ENCODE assay signal across 10 cellular contexts in the genomic region with DNA sequence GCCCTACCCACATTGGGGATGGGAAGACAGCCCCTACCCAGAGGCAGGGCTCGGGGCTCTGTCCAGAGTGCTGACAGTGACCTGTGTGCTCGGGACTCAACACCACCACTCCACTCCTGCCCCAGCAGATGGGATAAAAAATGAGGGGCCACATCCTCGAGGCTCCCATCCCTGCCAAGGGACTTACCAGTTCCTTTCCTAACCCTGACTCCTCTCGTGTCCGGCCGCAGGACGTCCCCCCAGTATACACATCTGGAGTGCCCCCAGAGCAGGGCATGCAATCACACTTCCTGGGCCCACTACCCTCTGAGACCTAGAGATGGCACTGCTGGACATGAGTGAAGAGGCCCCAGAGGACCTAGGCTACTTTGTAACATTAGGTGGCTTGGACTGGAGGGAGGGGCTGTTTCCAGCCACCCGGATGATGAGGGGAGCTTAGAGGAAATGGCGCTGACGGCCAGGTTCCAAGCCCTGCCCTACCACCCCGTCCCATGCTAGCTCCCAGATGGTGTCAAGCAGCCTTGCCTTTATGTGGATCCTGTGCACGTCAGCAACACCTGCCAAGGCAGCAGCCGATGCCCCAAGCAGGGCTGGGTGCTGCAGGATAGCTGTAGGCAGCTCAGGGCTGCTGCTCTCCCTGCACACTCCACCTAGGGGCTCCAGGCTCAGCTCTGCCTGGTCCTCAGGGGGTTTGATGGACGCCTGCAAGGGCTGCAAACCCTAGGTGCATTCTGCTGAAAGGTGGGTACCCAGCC.
A peak's percentile ranks its signal among the peaks of the same experiment; 100 is the strongest.
DNase-seq lines count a peak whose midpoint lies in the region; ATAC-seq and TF ChIP-seq lines count a peak whose summit lies in the region.
"Had no signal": no experiment of that assay in that cellular context is flagged by ENCODE, and none has a peak within 500 bp of the region (broad histone marks: within the 10 kb centered on the region; RNA-seq: fewer than 3 reads in every experiment).

No MANE protein-coding gene starts in this region.

- H3K27ac ChIP-seq in SJSA1 = no peak overlapping the region
- H3K27ac ChIP-seq in colonic mucosa = no peak overlapping the region
- H3K27ac ChIP-seq in esophagus muscularis mucosa (replicated peaks in 1 of 4) = no peak overlapping the region
- no peak overlapping the region for H3K27ac ChIP-seq in substantia nigra (ENCODE audit: low read depth, low read length, poor library complexity, severe bottlenecking)

- no peaks in the 10 kb centered on the region for H3K9me3 Mint-ChIP-seq in stimulated activated naive CD8-positive, alpha-beta T cell treated with anti-CD3 and anti-CD28 coated beads, Interleukin-15, amount 100 ng/mL, for 72 hours
- H3K9me3 Mint-ChIP-seq: activated naive CD4-positive, alpha-beta T cell treated with anti-CD3 and anti-CD28 coated beads, Interleukin-2, amount 50 U/mL, for 24 hours; nephron had no signal

- no peak for TF ChIP-seq POLR2A in esophagus muscularis mucosa (IDR thresholded peaks at IDR 0.05; ENCODE audit: low read depth)

- H3K9me3 ChIP-seq in SJSA1 (replicated peaks) = no peaks in the 10 kb centered on the region
- no peaks in the 10 kb centered on the region for H3K9me3 ChIP-seq in colonic mucosa
- no peaks in the 10 kb centered on the region for H3K9me3 ChIP-seq in esophagus muscularis mucosa

- no peak for TF ChIP-seq EP300 in esophagus muscularis mucosa (IDR thresholded peaks at IDR 0.05)

- peak; percentile 47 for ATAC-seq in stimulated activated naive CD8-positive, alpha-beta T cell treated with anti-CD3 and anti-CD28 coated beads, Interleukin-15, amount 100 ng/mL, for 72 hours
- ATAC-seq in stimulated activated naive CD8-positive, alpha-beta T cell treated with anti-CD3 and anti-CD28 coated beads, Interleukin-15, Interleukin-2, amounts not matched to agents 100 U/mL and 50 U/mL, for 24 hours = no peak
- ATAC-seq in GM21390 (IDR thresholded peaks at IDR 0.05; ENCODE audit: unreplicated experiment) = no peak

- H3K36me3 ChIP-seq in SJSA1 (peaks cover 17% of the 10 kb centered on the region), colonic mucosa (no peaks in the 10 kb centered on the region), esophagus muscularis mucosa (peaks cover 20 to 40% (median 36%) of the 10 kb centered on the region in 4 donors)

- peaks cover 8% of the 10 kb centered on the region for H3K27me3 Mint-ChIP-seq in stimulated activated naive CD8-positive, alpha-beta T cell treated with anti-CD3 and anti-CD28 coated beads, Interleukin-15, amount 100 ng/mL, for 72 hours
- H3K27me3 Mint-ChIP-seq: activated naive CD4-positive, alpha-beta T cell treated with anti-CD3 and anti-CD28 coated beads, Interleukin-2, amount 50 U/mL, for 24 hours had no signal

- TF ChIP-seq CTCF in colonic mucosa (IDR thresholded peaks at IDR 0.05) (no peak), esophagus muscularis mucosa (IDR thresholded peaks at IDR 0.05) (peak in 1 of 3 experiments; percentile 8)

- no peak overlapping the region for H3K9ac ChIP-seq in colonic mucosa (ENCODE audit: low read depth in 2 of 2, low read length in 2 of 2)

- WGBS in esophagus muscularis mucosa = 49% methylated on average over 8 of the region's 14 CpGs

- H3K27me3 ChIP-seq in SJSA1 (replicated peaks) (no peaks in the 10 kb centered on the region), colonic mucosa (no peaks in the 10 kb centered on the region), esophagus muscularis mucosa (peaks cover 0 to 8% (median 0%) of the 10 kb centered on the region in 4 donors)

- H3K4me3 Mint-ChIP-seq in stimulated activated naive CD8-positive, alpha-beta T cell treated with anti-CD3 and anti-CD28 coated beads, Interleukin-15, amount 100 ng/mL, for 72 hours = no peak overlapping the region
- H3K4me3 Mint-ChIP-seq: activated naive CD4-positive, alpha-beta T cell treated with anti-CD3 and anti-CD28 coated beads, Interleukin-2, amount 50 U/mL, for 24 hours; nephron had no signal

- H3K27ac Mint-ChIP-seq in stimulated activated naive CD8-positive, alpha-beta T cell treated with anti-CD3 and anti-CD28 coated beads, Interleukin-15, amount 100 ng/mL, for 72 hours = no peak overlapping the region
- H3K27ac Mint-ChIP-seq: activated naive CD4-positive, alpha-beta T cell treated with anti-CD3 and anti-CD28 coated beads, Interleukin-2, amount 50 U/mL, for 24 hours; nephron had no signal

- H3K4me1 ChIP-seq in SJSA1 (replicated peaks) (no peaks in the 10 kb centered on the region), colonic mucosa (no peaks in the 10 kb centered on the region), esophagus muscularis mucosa (no peaks in the 10 kb centered on the region)

- DNase-seq in stimulated activated naive CD8-positive, alpha-beta T cell treated with anti-CD3 and anti-CD28 coated beads, Interleukin-15, amount 100 ng/mL, for 72 hours = no peak
- no peak for DNase-seq in stimulated activated naive CD8-positive, alpha-beta T cell treated with anti-CD3 and anti-CD28 coated beads, Interleukin-15, Interleukin-2, amounts not matched to agents 100 U/mL and 50 U/mL, for 24 hours
- DNase-seq in SJSA1 (ENCODE audit: low read depth in 1 of 2, low spot score in 2 of 2) (peak; percentile 20 to 39), iPS-NIHi11 (ENCODE audit: low spot score) (peak; percentile 72), colonic mucosa (no peak), esophagus muscularis mucosa (ENCODE audit: extremely low spot score) (no peak), substantia nigra (lab: John Stamatoyannopoulos, UW) (no peak)

- H3K4me3 ChIP-seq in SJSA1 = no peak overlapping the region
- H3K4me3 ChIP-seq in colonic mucosa = no peak overlapping the region
- H3K4me3 ChIP-seq in esophagus muscularis mucosa = no peak overlapping the region

- H3K4me1 Mint-ChIP-seq in stimulated activated naive CD8-positive, alpha-beta T cell treated with anti-CD3 and anti-CD28 coated beads, Interleukin-15, amount 100 ng/mL, for 72 hours = peaks cover 6% of the 10 kb centered on the region
- H3K4me1 Mint-ChIP-seq: activated naive CD4-positive, alpha-beta T cell treated with anti-CD3 and anti-CD28 coated beads, Interleukin-2, amount 50 U/mL, for 24 hours; nephron had no signal

- intact Hi-C loops in colonic mucosa (cut with DNase I) (no loop called here), esophagus muscularis mucosa (cut with DNase I) (no loop called here)

Comparison
In these comparisons a context has a peak if more than half of its experiments do, and no peak if none do; other contexts are left out.
1. DNase-seq: peak in SJSA1 (2 of 2) and iPS-NIHi11 (single experiment); none in stimulated activated naive CD8-positive, alpha-beta T cell treated with anti-CD3 and anti-CD28 coated beads, Interleukin-15, amount 100 ng/mL, for 72 hours (0 of 2), stimulated activated naive CD8-positive, alpha-beta T cell treated with anti-CD3 and anti-CD28 coated beads, Interleukin-15, Interleukin-2, amounts not matched to agents 100 U/mL and 50 U/mL, for 24 hours (single experiment), colonic mucosa (single experiment), esophagus muscularis mucosa (single experiment) and substantia nigra (0 of 49).